Comparison of ENCODE assay signal across 8 cellular contexts in the genomic region with DNA sequence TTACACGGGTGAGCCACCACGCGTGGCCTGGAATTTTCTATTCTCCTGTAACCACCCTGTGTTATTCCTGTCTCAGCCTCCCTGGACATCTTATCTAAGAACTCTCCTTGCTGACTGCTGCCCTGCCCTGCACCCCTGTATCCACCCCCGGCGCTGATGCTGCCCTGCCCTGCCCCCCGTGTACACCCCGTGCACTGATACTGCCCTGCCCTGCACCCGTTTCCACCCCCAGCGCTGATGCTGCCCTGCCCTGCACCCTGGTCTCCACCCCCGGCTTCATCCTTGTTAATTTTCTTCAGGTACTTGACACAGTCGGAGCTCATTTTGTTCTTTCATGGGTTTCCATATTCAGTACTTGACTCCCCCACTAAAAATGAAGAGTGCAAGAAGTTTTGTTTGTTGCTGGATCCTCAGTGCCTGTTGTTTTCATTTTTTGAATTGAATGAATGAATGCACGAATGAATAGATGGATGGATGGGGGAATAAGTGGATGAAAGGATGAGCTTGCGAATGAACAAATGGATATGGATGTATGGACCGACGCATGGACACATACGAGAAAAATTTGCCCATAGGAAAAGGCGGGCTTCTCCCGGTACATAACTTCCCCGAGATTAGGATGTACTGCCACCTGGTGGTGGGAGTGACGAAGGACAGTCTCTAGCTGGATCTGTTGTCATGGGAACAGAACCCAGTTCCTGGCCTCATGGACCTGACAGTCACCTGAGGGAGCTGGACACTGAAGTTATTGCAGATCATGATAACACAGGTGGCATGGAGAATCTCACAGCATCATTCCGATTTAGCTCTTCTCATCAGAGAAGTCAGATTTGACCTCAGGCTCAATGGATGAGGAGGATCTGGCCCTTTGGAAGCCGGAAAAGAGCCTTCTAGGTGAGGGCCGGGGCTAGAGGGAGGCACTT. TPM values are rescaled to one million over a fixed set of nuclear protein-coding genes. Genes with fewer than 3 reads are reported as not detected.
DNase-seq lines count a peak whose midpoint lies in the region; ATAC-seq and TF ChIP-seq lines count a peak whose summit lies in the region.

No MANE protein-coding gene starts in this region.

- H3K27me3 Mint-ChIP-seq in chondrocyte (ENCODE audit: low read depth), result no peaks in the 10 kb centered on the region

- peak; percentile 98 for TF ChIP-seq CTCF in chondrocyte (IDR thresholded peaks at IDR 0.05)

- H3K9me3 Mint-ChIP-seq in chondrocyte (ENCODE audit: low read depth), result peaks cover 3% of the 10 kb centered on the region

- peak in 9 of 14 donors; percentile 3 to 64 (median 38) for DNase-seq in C1 segment of cervical spinal cord (lab: John Stamatoyannopoulos, UW)
- peak; percentile 67 for DNase-seq in HCEC 1CT
- DNase-seq in NCI-H510A treated with DMSO at 0.1 percent for 48 hours (lab: John Stamatoyannopoulos, UW), result peak; percentile 74
- DNase-seq in activated CD4-positive, alpha-beta T cell treated with anti-CD3 and anti-CD28 coated beads for 4 hours, result peak; percentile 60 to 76
- no peak for DNase-seq in chondrocyte (ENCODE audit: low spot score)
- DNase-seq in left lobe of liver (ENCODE audit: low spot score), result peak; percentile 77
- peak; percentile 56 to 62 for DNase-seq in stimulated activated CD4-positive, alpha-beta T cell treated with anti-CD3 and anti-CD28 coated beads, Interleukin-4, amount 100 ng/mL, for 4 hours

- no peak overlapping the region for H3K27ac Mint-ChIP-seq in chondrocyte (ENCODE audit: unreplicated experiment)

- ATAC-seq in left lobe of liver, result peak; percentile 99
- no peak for ATAC-seq in HG03457 (IDR thresholded peaks at IDR 0.05; ENCODE audit: unreplicated experiment)

- no peaks in the 10 kb centered on the region for H3K36me3 Mint-ChIP-seq in chondrocyte (ENCODE audit: low read depth)

- no peak overlapping the region for H3K4me3 Mint-ChIP-seq in chondrocyte (ENCODE audit: unreplicated experiment)

- peaks cover 5% of the 10 kb centered on the region for H3K4me1 Mint-ChIP-seq in chondrocyte (ENCODE audit: low read depth)

RNA-seq across cellular contexts. Expression of a gene that starts 14.9 kb away (rescaled TPM):
- total RNA-seq in chondrocyte, result not detected in 3 replicates
- total RNA-seq in left lobe of liver, result not detected

RNA-seq across cellular contexts. Expression of a gene that starts 40.8 kb away (rescaled TPM):
- total RNA-seq in chondrocyte (28.0 to 31.9 TPM (median 31.8 TPM) in 3 replicates), left lobe of liver (175 TPM)

RNA-seq across cellular contexts. Expression of a gene that starts 57.1 kb away (rescaled TPM):
- not detected in 3 replicates for total RNA-seq in chondrocyte
- total RNA-seq in left lobe of liver, result not detected
